3 cellular contexts compared by ENCODE assay signal in genomic region chr9:14307989-14308750, GRCh38.
A peak's percentile ranks its signal among the peaks of the same experiment; 100 is the strongest.
TF ChIP-seq lines count a peak whose summit lies in the region.

No MANE protein-coding gene starts in this region.

TF ChIP-seq in liver, 16 proteins besides CTCF, POLR2A, EP300 and RAD21:
- TF ChIP-seq SP1 (IDR thresholded peaks at IDR 0.05) (no peak), RXRA (IDR thresholded peaks at IDR 0.05) (no peak), HNF4G (IDR thresholded peaks at IDR 0.05) (no peak), YY1 (IDR thresholded peaks at IDR 0.05) (peak; percentile 13)
TF ChIP-seq in liver: peak in this region for 1.

TF ChIP-seq in HepG2, 621 proteins besides CTCF, POLR2A, EP300 and RAD21:
- no peak for TF ChIP-seq SATB2 (CRISPR knock-in tag; IDR thresholded peaks at IDR 0.05)
- no peak for TF ChIP-seq PHF21A (CRISPR knock-in tag; IDR thresholded peaks at IDR 0.05)
- no peak for TF ChIP-seq JUND (CRISPR knock-in tag; IDR thresholded peaks at IDR 0.05)
- no peak for TF ChIP-seq ZFX (CRISPR knock-in tag; IDR thresholded peaks at IDR 0.05; ENCODE audit: low read depth)
- no peak for TF ChIP-seq THAP8 (CRISPR knock-in tag; IDR thresholded peaks at IDR 0.05; ENCODE audit: borderline replicate concordance)
- TF ChIP-seq ZNF576 (CRISPR knock-in tag; IDR thresholded peaks at IDR 0.05), result no peak
- TF ChIP-seq SMARCC2 (IDR thresholded peaks at IDR 0.05), result no peak
- no peak for TF ChIP-seq SRSF9 (IDR thresholded peaks at IDR 0.05; ENCODE audit: borderline replicate concordance, insufficient read depth, low read depth, low read length, poor library complexity, severe bottlenecking)
- TF ChIP-seq ZNF432 (CRISPR knock-in tag; IDR thresholded peaks at IDR 0.05; ENCODE audit: borderline replicate concordance), result no peak
- no peak for TF ChIP-seq HNRNPK (IDR thresholded peaks at IDR 0.05; ENCODE audit: low read depth, low read length, poor library complexity, severe bottlenecking)
- TF ChIP-seq ZNF766 (CRISPR knock-in tag; IDR thresholded peaks at IDR 0.05; ENCODE audit: borderline replicate concordance), result no peak
- TF ChIP-seq POGK (CRISPR knock-in tag; conservative IDR thresholded peaks at IDR 0.05), result no peak
- TF ChIP-seq ZNF788 (CRISPR knock-in tag; IDR thresholded peaks at IDR 0.05; ENCODE audit: borderline replicate concordance), result no peak

TF ChIP-seq in WTC11, 78 proteins besides CTCF, POLR2A, EP300 and RAD21:
- TF ChIP-seq ETV6 (CRISPR knock-in tag; IDR thresholded peaks at IDR 0.05), result no peak
- TF ChIP-seq SOX15 (CRISPR knock-in tag; IDR thresholded peaks at IDR 0.05), result no peak
- TF ChIP-seq OVOL2 (CRISPR knock-in tag; IDR thresholded peaks at IDR 0.05; ENCODE audit: borderline replicate concordance), result no peak
- TF ChIP-seq GRHL2 (CRISPR knock-in tag; IDR thresholded peaks at IDR 0.05; ENCODE audit: insufficient replicate concordance, severe bottlenecking), result no peak
- no peak for TF ChIP-seq TP53 (CRISPR knock-in tag; IDR thresholded peaks at IDR 0.05)
- TF ChIP-seq CREB1 (CRISPR knock-in tag; IDR thresholded peaks at IDR 0.05), result no peak
- TF ChIP-seq ATF2 (CRISPR knock-in tag; IDR thresholded peaks at IDR 0.05; ENCODE audit: borderline replicate concordance, low read depth), result no peak
- TF ChIP-seq MLX (CRISPR knock-in tag; IDR thresholded peaks at IDR 0.05), result no peak
- no peak for TF ChIP-seq FOXP1 (CRISPR knock-in tag; IDR thresholded peaks at IDR 0.05; ENCODE audit: borderline replicate concordance)
- no peak for TF ChIP-seq ZNF232 (CRISPR knock-in tag; IDR thresholded peaks at IDR 0.05)
- TF ChIP-seq FOXP4 (CRISPR knock-in tag; IDR thresholded peaks at IDR 0.05), result no peak
- TF ChIP-seq ATF6 (CRISPR knock-in tag; IDR thresholded peaks at IDR 0.05), result no peak
- no peak for TF ChIP-seq MYBL2 (CRISPR knock-in tag; IDR thresholded peaks at IDR 0.05)
- TF ChIP-seq MAX (CRISPR knock-in tag; IDR thresholded peaks at IDR 0.05), result no peak
- TF ChIP-seq GABPB1 (CRISPR knock-in tag; IDR thresholded peaks at IDR 0.05), result no peak
- no peak for TF ChIP-seq ZBTB43 (CRISPR knock-in tag; IDR thresholded peaks at IDR 0.05)
- TF ChIP-seq ZNF138 (CRISPR knock-in tag; conservative IDR thresholded peaks at IDR 0.05), result no peak
- no peak for TF ChIP-seq ZNF317 (CRISPR knock-in tag; IDR thresholded peaks at IDR 0.05; ENCODE audit: borderline replicate concordance, low read depth)
- no peak for TF ChIP-seq E2F1 (CRISPR knock-in tag; IDR thresholded peaks at IDR 0.05)
- no peak for TF ChIP-seq PREB (CRISPR knock-in tag; IDR thresholded peaks at IDR 0.05; ENCODE audit: borderline replicate concordance)
